In the genomic region with DNA sequence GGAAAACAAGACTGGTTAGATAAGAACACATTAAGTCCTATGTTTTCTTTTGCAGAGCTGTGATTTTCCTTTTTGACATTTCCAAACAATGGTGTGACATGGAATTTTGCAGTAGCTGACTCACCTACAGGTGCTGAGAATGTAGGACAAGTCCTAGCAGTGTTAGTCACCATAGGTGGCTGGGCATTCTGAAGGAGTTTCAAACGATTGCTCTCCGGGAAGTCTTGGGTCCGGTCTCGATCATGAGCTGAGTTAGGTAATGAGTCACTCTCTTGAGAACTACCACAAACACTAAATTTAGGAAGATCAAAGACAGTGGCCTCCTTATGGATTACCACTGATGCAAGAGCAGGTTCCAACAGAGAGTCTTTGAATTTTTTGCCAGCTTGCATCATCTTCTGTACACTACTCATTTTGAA, we compare ENCODE assay signal across 9 cellular contexts. TPM values are rescaled to one million over a fixed set of nuclear protein-coding genes. Genes with fewer than 3 reads are reported as not detected.
DNase-seq lines count a peak whose midpoint lies in the region; ATAC-seq and TF ChIP-seq lines count a peak whose summit lies in the region.
"Had no signal": no experiment of that assay in that cellular context is flagged by ENCODE, and none has a peak within 500 bp of the region (broad histone marks: within the 10 kb centered on the region; RNA-seq: fewer than 3 reads in every experiment).

No MANE protein-coding gene starts in this region.

- no peaks in the 10 kb centered on the region for H3K9me3 Mint-ChIP-seq in GM23338

- no peaks in the 10 kb centered on the region for H4K20me1 ChIP-seq in mammary epithelial cell (ENCODE audit: insufficient read depth, low read length)
- no peaks in the 10 kb centered on the region for H4K20me1 ChIP-seq in GM23338 (replicated peaks; ENCODE audit: insufficient read depth)

- intact Hi-C loops in mammary epithelial cell (cut with micrococcal nuclease), result no loop called here
- intact Hi-C loops in lower leg skin (cut with DNase I; ENCODE audit: low total_unique reads), result no loop called here

- H3K4me3 Mint-ChIP-seq in GM23338, result no peak overlapping the region

- peaks cover 14% of the 10 kb centered on the region; the same call in 1 of the 2 replicates for H3K36me3 ChIP-seq in ACC112 (ENCODE audit: insufficient read depth, low read length)
- H3K36me3 ChIP-seq in mammary epithelial cell (ENCODE audit: insufficient read depth, low read length), result no peaks in the 10 kb centered on the region
- no peaks in the 10 kb centered on the region for H3K36me3 ChIP-seq in GM23338 (ENCODE audit: insufficient read depth)

- no peak overlapping the region for H3K27ac Mint-ChIP-seq in GM23338

- DNase-seq in HT1080 (ENCODE audit: low read depth) (peak; percentile 97), mammary epithelial cell (peak; percentile 99), OCI-M1 (lab: John Stamatoyannopoulos, UW) (no peak), GM23338 (ENCODE audit: low spot score) (no peak), lower leg skin (ENCODE audit: low spot score in 2 of 2) (no peak), NCI-H69 (lab: John Stamatoyannopoulos, UW) (no peak)

- H2AFZ ChIP-seq in ACC112 (ENCODE audit: low read length, unreplicated experiment), result no peak overlapping the region
- H2AFZ ChIP-seq in mammary epithelial cell (ENCODE audit: low read depth, low read length), result no peak overlapping the region
- no peak overlapping the region for H2AFZ ChIP-seq in GM23338

- in situ Hi-C loops in mammary epithelial cell (cut with MboI; ENCODE audit: low sequenced_read_pairs in 2 of 2), result no loop called here

- H3K27me3 ChIP-seq in ACC112 (ENCODE audit: insufficient read depth, low read length) (no peaks in the 10 kb centered on the region), mammary epithelial cell (ENCODE audit: insufficient read depth, low read length) (no peaks in the 10 kb centered on the region), GM23338 (ENCODE audit: insufficient read depth) (peaks cover 11% of the 10 kb centered on the region)
- H3K27me3 ChIP-seq: SJSA1 had no signal

- H3K4me1 ChIP-seq in ACC112 (ENCODE audit: control insufficient read depth, insufficient read depth, low read length, unreplicated experiment), result peaks cover 24% of the 10 kb centered on the region
- peaks cover 31% of the 10 kb centered on the region for H3K4me1 ChIP-seq in mammary epithelial cell (ENCODE audit: insufficient read depth, low read length)
- peaks cover 9% of the 10 kb centered on the region for H3K4me1 ChIP-seq in GM23338 (ENCODE audit: insufficient read depth)

- ATAC-seq in GM19395 (IDR thresholded peaks at IDR 0.05; ENCODE audit: unreplicated experiment) (peak; percentile 27), GM23338 (no peak)

- H3K9ac ChIP-seq in mammary epithelial cell (ENCODE audit: insufficient read depth, low read length), result no peak overlapping the region

- H3K9me3 ChIP-seq in mammary epithelial cell (replicated peaks; ENCODE audit: insufficient read depth, low read length), result no peaks in the 10 kb centered on the region
- H3K9me3 ChIP-seq: SJSA1 had no signal

- peaks cover 5% of the 10 kb centered on the region; the same call in 1 of the 2 replicates for H3F3A ChIP-seq in GM23338 (replicated peaks; ENCODE audit: low read depth)

- peaks cover 12% of the 10 kb centered on the region for H3K36me3 Mint-ChIP-seq in GM23338 (ENCODE audit: low read depth)

- H3K9me2 ChIP-seq in GM23338 (ENCODE audit: insufficient read depth), result no peaks in the 10 kb centered on the region

- H3K79me2 ChIP-seq in ACC112 (ENCODE audit: control insufficient read depth, insufficient read depth, low read length, unreplicated experiment) (peaks cover 24% of the 10 kb centered on the region), mammary epithelial cell (ENCODE audit: insufficient read depth, low read length) (peaks cover 7% of the 10 kb centered on the region), GM23338 (replicated peaks; ENCODE audit: insufficient read depth) (no peaks in the 10 kb centered on the region; the same call in 1 of the 2 replicates)

- CTCF ChIA-PET in mammary epithelial cell (lab: Charles Lee; ENCODE audit: low non-redundant PET), result interaction anchor here (0.6 kb wide), 1 partner anchor 195 kb away, joined by 7 read pairs; no protein-coding TSS in a partner anchor

- H3K4me1 Mint-ChIP-seq in GM23338, result peaks cover 10% of the 10 kb centered on the region; the same call in 2 of the 3 replicates

- TF ChIP-seq CTCF in mammary epithelial cell (conservative IDR thresholded peaks at IDR 0.05 in 1 of 2, IDR thresholded peaks at IDR 0.05 in 1 of 2; ENCODE audit: extremely low read depth in 1 of 2, insufficient read depth in 1 of 2, low read depth in 1 of 2, low read length in 2 of 2) (no peak), GM23338 (conservative IDR thresholded peaks at IDR 0.05; ENCODE audit: low read depth in 2 of 2) (no peak), lower leg skin (IDR thresholded peaks at IDR 0.05) (no peak)

- H3K4me3 ChIP-seq in ACC112 (ENCODE audit: low read depth, low read length), result no peak overlapping the region
- H3K4me3 ChIP-seq in mammary epithelial cell (replicated peaks in 1 of 3; ENCODE audit: insufficient read depth in 1 of 3, low read depth in 2 of 3, low read length in 3 of 3), result no peak overlapping the region
- H3K4me3 ChIP-seq in GM23338, result no peak overlapping the region
- H3K4me3 ChIP-seq in lower leg skin (ENCODE audit: low read depth, poor library complexity, severe bottlenecking), result no peak overlapping the region
- H3K4me3 ChIP-seq: SJSA1 had no signal

- dilution Hi-C loops in mammary epithelial cell (cut with HindIII; ENCODE audit: low sequenced_read_pairs), result no loop called here

- TF ChIP-seq POLR2A in lower leg skin (IDR thresholded peaks at IDR 0.05), result no peak

- H3K4me2 ChIP-seq in mammary epithelial cell (ENCODE audit: insufficient read depth, low read depth, low read length) (no peak overlapping the region), GM23338 (no peak overlapping the region)

- BruUV-seq in mammary epithelial cell (replicated peaks; lab: Mats Ljungman, UMichigan), result no TSS peak

- peaks cover 8% of the 10 kb centered on the region for H3K27me3 Mint-ChIP-seq in GM23338 (ENCODE audit: insufficient read depth, low read depth, poor library complexity)

- 0% methylated on average over 4 of the region's 4 CpGs for WGBS in mammary epithelial cell (ENCODE audit: low coverage, missing lambda C conversion rate)
- WGBS in lower leg skin, 2 donors, result 54 to 66% methylated on average over 4 of the region's 4 CpGs

- peak overlapping the region; percentile 14; the same call in 1 of the 2 replicates for H3K27ac ChIP-seq in ACC112 (ENCODE audit: low read depth, low read length)
- no peak overlapping the region for H3K27ac ChIP-seq in mammary epithelial cell (ENCODE audit: insufficient read depth, low read depth, low read length)
- no peak overlapping the region for H3K27ac ChIP-seq in GM23338 (ENCODE audit: low read depth)
- H3K27ac ChIP-seq: SJSA1 had no signal

TF ChIP-seq in GM23338, 12 proteins besides CTCF, POLR2A, EP300 and RAD21 (continues in another document):
- TF ChIP-seq, protein P1, sequence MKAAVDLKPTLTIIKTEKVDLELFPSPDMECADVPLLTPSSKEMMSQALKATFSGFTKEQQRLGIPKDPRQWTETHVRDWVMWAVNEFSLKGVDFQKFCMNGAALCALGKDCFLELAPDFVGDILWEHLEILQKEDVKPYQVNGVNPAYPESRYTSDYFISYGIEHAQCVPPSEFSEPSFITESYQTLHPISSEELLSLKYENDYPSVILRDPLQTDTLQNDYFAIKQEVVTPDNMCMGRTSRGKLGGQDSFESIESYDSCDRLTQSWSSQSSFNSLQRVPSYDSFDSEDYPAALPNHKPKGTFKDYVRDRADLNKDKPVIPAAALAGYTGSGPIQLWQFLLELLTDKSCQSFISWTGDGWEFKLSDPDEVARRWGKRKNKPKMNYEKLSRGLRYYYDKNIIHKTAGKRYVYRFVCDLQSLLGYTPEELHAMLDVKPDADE (IDR thresholded peaks at IDR 0.05), result no peak
- no peak for TF ChIP-seq NANOG (IDR thresholded peaks at IDR 0.05; ENCODE audit: borderline replicate concordance)
- TF ChIP-seq, protein P2, sequence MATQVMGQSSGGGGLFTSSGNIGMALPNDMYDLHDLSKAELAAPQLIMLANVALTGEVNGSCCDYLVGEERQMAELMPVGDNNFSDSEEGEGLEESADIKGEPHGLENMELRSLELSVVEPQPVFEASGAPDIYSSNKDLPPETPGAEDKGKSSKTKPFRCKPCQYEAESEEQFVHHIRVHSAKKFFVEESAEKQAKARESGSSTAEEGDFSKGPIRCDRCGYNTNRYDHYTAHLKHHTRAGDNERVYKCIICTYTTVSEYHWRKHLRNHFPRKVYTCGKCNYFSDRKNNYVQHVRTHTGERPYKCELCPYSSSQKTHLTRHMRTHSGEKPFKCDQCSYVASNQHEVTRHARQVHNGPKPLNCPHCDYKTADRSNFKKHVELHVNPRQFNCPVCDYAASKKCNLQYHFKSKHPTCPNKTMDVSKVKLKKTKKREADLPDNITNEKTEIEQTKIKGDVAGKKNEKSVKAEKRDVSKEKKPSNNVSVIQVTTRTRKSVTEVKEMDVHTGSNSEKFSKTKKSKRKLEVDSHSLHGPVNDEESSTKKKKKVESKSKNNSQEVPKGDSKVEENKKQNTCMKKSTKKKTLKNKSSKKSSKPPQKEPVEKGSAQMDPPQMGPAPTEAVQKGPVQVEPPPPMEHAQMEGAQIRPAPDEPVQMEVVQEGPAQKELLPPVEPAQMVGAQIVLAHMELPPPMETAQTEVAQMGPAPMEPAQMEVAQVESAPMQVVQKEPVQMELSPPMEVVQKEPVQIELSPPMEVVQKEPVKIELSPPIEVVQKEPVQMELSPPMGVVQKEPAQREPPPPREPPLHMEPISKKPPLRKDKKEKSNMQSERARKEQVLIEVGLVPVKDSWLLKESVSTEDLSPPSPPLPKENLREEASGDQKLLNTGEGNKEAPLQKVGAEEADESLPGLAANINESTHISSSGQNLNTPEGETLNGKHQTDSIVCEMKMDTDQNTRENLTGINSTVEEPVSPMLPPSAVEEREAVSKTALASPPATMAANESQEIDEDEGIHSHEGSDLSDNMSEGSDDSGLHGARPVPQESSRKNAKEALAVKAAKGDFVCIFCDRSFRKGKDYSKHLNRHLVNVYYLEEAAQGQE (IDR thresholded peaks at IDR 0.05; ENCODE audit: unreplicated experiment), result no peak

RNA-seq across cellular contexts. Expression of a gene that starts 3.6 kb away (rescaled TPM):
- 30.2 and 37.9 TPM in 2 replicates for total RNA-seq in HT1080 (2014; rRNA removed; shearing (Covaris generic))
- 18.1 and 21.2 TPM in 2 replicates for polyA plus RNA-seq in HT1080 (2015; cell fraction: cytosol; rRNA removed)
- 37.0 and 39.9 TPM in 2 replicates for polyA plus RNA-seq in HT1080 (2015; cell fraction: nucleus; rRNA removed)
- total RNA-seq in mammary epithelial cell (10 to 100 TPM in 1 of 2 donors, 1 to 10 TPM in 1; 9.0 to 18.3 TPM), lower leg skin (10 to 100 TPM in 1 of 4 donors, 1 to 10 TPM in 3; 4.5 to 14.0 (median 9.0) TPM)
- polyA plus RNA-seq in mammary epithelial cell (10.4 TPM), GM23338 (2016; fragmentation: Nextera tagmentation; extraction: Ambion mirVana) (5.5 and 6.6 TPM in 2 replicates)
- polyA minus RNA-seq in mammary epithelial cell, result 6.3 TPM
- total RNA-seq in GM23338 (2014; rRNA removed; shearing (Covaris generic)), result 15.8 and 24.9 TPM in 2 replicates

Comparison
In these comparisons a context has a peak if more than half of its experiments do, and no peak if none do; other contexts are left out.
1. DNase-seq: peak in HT1080 (single experiment) and mammary epithelial cell (single experiment); none in OCI-M1 (single experiment), GM23338 (single experiment), lower leg skin (0 of 2) and NCI-H69 (single experiment).